Comparison of ENCODE assay signal across 28 cellular contexts in the genomic region with DNA sequence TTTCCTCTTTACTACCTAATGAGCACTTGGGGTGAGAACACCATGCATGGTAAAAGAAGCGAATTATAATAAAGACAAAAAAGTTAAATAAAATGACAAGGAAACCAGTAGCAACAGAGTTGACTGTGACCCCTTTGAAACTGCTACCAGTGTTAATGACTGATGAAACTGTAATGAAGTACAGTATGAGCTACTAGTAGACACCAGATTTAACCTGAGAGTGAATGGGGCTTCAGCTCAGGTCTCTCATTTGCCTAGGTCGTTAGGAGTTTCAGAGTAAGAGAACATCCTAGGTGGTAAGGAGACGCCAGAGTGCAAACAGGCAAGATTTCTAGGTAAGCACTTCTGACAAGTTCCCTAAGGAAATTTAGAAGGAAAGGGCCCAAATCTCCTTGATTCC.
"Had no signal": no experiment of that assay in that cellular context is flagged by ENCODE, and none has a peak within 500 bp of the region (broad histone marks: within the 10 kb centered on the region; RNA-seq: fewer than 3 reads in every experiment).

No MANE protein-coding gene starts in this region.

- H3K4me1 ChIP-seq: right lobe of liver, testis had no signal

- H3K27me3 Mint-ChIP-seq: activated T-helper 17 cell treated with anti-CD3 and anti-CD28 coated beads, Interleukin-2, amount 50 U/mL, for 72 hours; effector memory CD8-positive, alpha-beta T cell; natural killer cell treated with Interleukin-12 subunit alpha and Interleukin-12 subunit beta and Interleukin-15 and Interleukin-18, amount 100 ng/mL, for 72 hours had no signal

- DNase-seq: activated B cell treated with CpG ODN at 0.5 μM for 24 hours; activated CD4-positive, alpha-beta T cell treated with anti-CD3 and anti-CD28 coated beads, Interleukin-2, amount 50 U/mL, for 1 hour; activated CD8-positive, alpha-beta T cell treated with anti-CD3 and anti-CD28 coated beads for 36 hours; activated gamma-delta T cell treated with Interleukin-2 at 50 U/mL for 16 hours; activated naive CD4-positive, alpha-beta T cell treated with anti-CD3 and anti-CD28 coated beads, Interleukin-2, amount 50 U/mL, for 16 hours; activated T-cell treated with anti-CD3 and anti-CD28 coated beads, Interleukin-2, amount 50 U/mL, for 4 hours; amniotic stem cell; brain microvascular endothelial cell; cortex of kidney; effector memory CD8-positive, alpha-beta T cell; heart left ventricle; hypothalamus; immature natural killer cell; kidney; left colon; right lobe of liver; stimulated activated CD4-positive, alpha-beta T cell treated with anti-CD3 and anti-CD28 coated beads, Interleukin-12 subunit alpha, Interleukin-12 subunit beta, amount 100 ng/mL, for 4 hours; stimulated activated CD4-positive, alpha-beta T cell treated with anti-CD3 and anti-CD28 coated beads, Interleukin-4, amount 100 ng/mL, for 1 hour; stimulated activated naive CD8-positive, alpha-beta T cell treated with anti-CD3 and anti-CD28 coated beads, Interleukin-15, Interleukin-2, amounts not matched to agents 100 U/mL and 50 U/mL, for 24 hours; T-helper 2 cell; testis; upper lobe of left lung had no signal

- H3K36me3 ChIP-seq: brain microvascular endothelial cell, heart left ventricle, right lobe of liver, upper lobe of left lung had no signal

- H3K9me3 ChIP-seq: heart left ventricle, right lobe of liver, testis, upper lobe of left lung had no signal

- H3K27me3 ChIP-seq: brain microvascular endothelial cell, right lobe of liver, testis, upper lobe of left lung had no signal

- FAIRE-seq: astrocyte, endothelial cell of umbilical vein, kidney had no signal

- H3K36me3 Mint-ChIP-seq: natural killer cell treated with Interleukin-12 subunit alpha and Interleukin-12 subunit beta and Interleukin-15 and Interleukin-18, amount 100 ng/mL, for 72 hours had no signal

- ATAC-seq: activated CD8-positive, alpha-beta T cell treated with anti-CD3 and anti-CD28 coated beads for 36 hours; activated T-cell treated with anti-CD3 and anti-CD28 coated beads, Interleukin-2, amount 50 U/mL, for 4 hours; activated T-helper 17 cell treated with anti-CD3 and anti-CD28 coated beads, Interleukin-2, amount 50 U/mL, for 72 hours; effector memory CD8-positive, alpha-beta T cell; heart left ventricle; left colon; natural killer cell treated with Interleukin-12 subunit alpha and Interleukin-12 subunit beta and Interleukin-15 and Interleukin-18, amount 100 ng/mL, for 72 hours; right lobe of liver; stimulated activated naive CD8-positive, alpha-beta T cell treated with anti-CD3 and anti-CD28 coated beads, Interleukin-15, Interleukin-2, amounts not matched to agents 100 U/mL and 50 U/mL, for 24 hours had no signal

- H3K4me1 Mint-ChIP-seq: activated B cell treated with CpG ODN at 0.5 μM for 24 hours; activated T-helper 17 cell treated with anti-CD3 and anti-CD28 coated beads, Interleukin-2, amount 50 U/mL, for 72 hours had no signal

- H3K9me3 Mint-ChIP-seq: activated B cell treated with CpG ODN at 0.5 μM for 24 hours; activated CD8-positive, alpha-beta T cell treated with anti-CD3 and anti-CD28 coated beads for 36 hours; immature natural killer cell; natural killer cell treated with Interleukin-12 subunit alpha and Interleukin-12 subunit beta and Interleukin-15 and Interleukin-18, amount 100 ng/mL, for 72 hours had no signal

- H3K27ac Mint-ChIP-seq: activated B cell treated with CpG ODN at 0.5 μM for 24 hours; activated CD8-positive, alpha-beta T cell treated with anti-CD3 and anti-CD28 coated beads for 36 hours; activated T-helper 17 cell treated with anti-CD3 and anti-CD28 coated beads, Interleukin-2, amount 50 U/mL, for 72 hours; effector memory CD8-positive, alpha-beta T cell; immature natural killer cell; natural killer cell treated with Interleukin-12 subunit alpha and Interleukin-12 subunit beta and Interleukin-15 and Interleukin-18, amount 100 ng/mL, for 72 hours; progenitor cell of endocrine pancreas had no signal

- H3K27ac ChIP-seq: brain microvascular endothelial cell, right lobe of liver, skin epidermis, testis, upper lobe of left lung had no signal

- H3K4me3 Mint-ChIP-seq: activated B cell treated with CpG ODN at 0.5 μM for 24 hours; activated CD8-positive, alpha-beta T cell treated with anti-CD3 and anti-CD28 coated beads for 36 hours; activated T-cell treated with anti-CD3 and anti-CD28 coated beads, Interleukin-2, amount 50 U/mL, for 4 hours; activated T-helper 17 cell treated with anti-CD3 and anti-CD28 coated beads, Interleukin-2, amount 50 U/mL, for 72 hours; effector memory CD8-positive, alpha-beta T cell; immature natural killer cell; natural killer cell treated with Interleukin-12 subunit alpha and Interleukin-12 subunit beta and Interleukin-15 and Interleukin-18, amount 100 ng/mL, for 72 hours had no signal

- H3K4me3 ChIP-seq: heart left ventricle, right lobe of liver, skin epidermis, testis, upper lobe of left lung had no signal
